ENCODE assay signal across 23 cellular contexts in the genomic region with DNA sequence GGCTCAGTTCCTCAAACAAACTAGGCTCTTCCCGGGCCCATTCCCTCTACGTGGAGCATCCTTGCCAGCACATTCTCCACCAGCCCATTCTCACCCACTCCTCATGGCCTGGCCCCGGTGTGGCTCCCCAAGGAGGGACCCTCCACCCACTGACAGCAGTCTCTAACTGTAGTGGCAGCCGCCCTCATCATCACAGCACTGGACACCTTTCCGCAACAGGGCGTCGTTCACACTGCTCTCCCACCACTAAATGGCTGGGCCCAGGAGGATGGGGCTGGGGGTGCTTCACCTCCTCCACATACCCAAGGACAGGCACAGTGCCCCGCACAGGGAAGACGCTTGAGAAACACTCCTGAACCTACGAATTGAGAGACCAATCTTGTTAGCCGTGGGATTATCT.
DNase-seq lines count a peak whose midpoint lies in the region; ATAC-seq and TF ChIP-seq lines count a peak whose summit lies in the region.
"Had no signal": no experiment of that assay in that cellular context is flagged by ENCODE, and none has a peak within 500 bp of the region (broad histone marks: within the 10 kb centered on the region; RNA-seq: fewer than 3 reads in every experiment).

No MANE protein-coding gene starts in this region.

- H3K18ac ChIP-seq in neuronal stem cell (ENCODE audit: low read length) = peak overlapping the region; percentile 65

- H2BK5ac ChIP-seq in neuronal stem cell (ENCODE audit: low read length) = peak overlapping the region; percentile 17

- ATAC-seq in DND-41 (ENCODE audit: insufficient read depth, low read depth) (no peak), HG03039 (IDR thresholded peaks at IDR 0.05; ENCODE audit: unreplicated experiment) (no peak)
- ATAC-seq: A549 had no signal

- H3K27ac Mint-ChIP-seq in activated naive CD4-positive, alpha-beta T cell treated with anti-CD3 and anti-CD28 coated beads, Interleukin-2, amount 50 U/mL, for 24 hours = peak overlapping the region; percentile 57
- H3K27ac Mint-ChIP-seq: CD14-positive monocyte; CD8-positive, alpha-beta memory T cell had no signal

- H3K9me3 ChIP-seq in DND-41 (ENCODE audit: insufficient read depth, low read length, severe bottlenecking) = peaks cover 7% of the 10 kb centered on the region
- no peaks in the 10 kb centered on the region for H3K9me3 ChIP-seq in neuronal stem cell (replicated peaks in 1 of 2; ENCODE audit: control insufficient read depth in 2 of 2, insufficient read depth in 1 of 2, low read depth in 1 of 2, low read length in 2 of 2)
- H3K9me3 ChIP-seq: A549 had no signal

- no CpG with 5 or more reads among the region's 11 CpGs for WGBS in neuronal stem cell (ENCODE audit: extremely low coverage in 2 of 2, insufficient read length in 2 of 2, insufficient replicate concordance in 1 of 2), 2 donors

- H3K79me2 ChIP-seq in DND-41 (ENCODE audit: insufficient read depth, low read length) = no peaks in the 10 kb centered on the region

- TF ChIP-seq CTCF in DND-41 (IDR thresholded peaks at IDR 0.05; ENCODE audit: borderline replicate concordance, extremely low read depth, low read length, poor library complexity, severe bottlenecking) = no peak

- no peaks in the 10 kb centered on the region for H3K79me1 ChIP-seq in neuronal stem cell (ENCODE audit: low read depth, low read length)

- no peak overlapping the region for H2BK15ac ChIP-seq in neuronal stem cell (ENCODE audit: low read length)

- no peaks in the 10 kb centered on the region for H4K20me1 ChIP-seq in DND-41 (ENCODE audit: insufficient read depth, low read length)

- H3K9ac ChIP-seq in DND-41 (ENCODE audit: low read depth, low read length) (no peak overlapping the region), neuronal stem cell (ENCODE audit: low read depth, low read length, poor library complexity) (no peak overlapping the region)
- H3K9ac ChIP-seq: BLaER1 had no signal

- no peak overlapping the region for H2BK12ac ChIP-seq in neuronal stem cell (ENCODE audit: low read length)

- H3K36me3 Mint-ChIP-seq in activated naive CD4-positive, alpha-beta T cell treated with anti-CD3 and anti-CD28 coated beads, Interleukin-2, amount 50 U/mL, for 24 hours = no peaks in the 10 kb centered on the region
- H3K36me3 Mint-ChIP-seq: CD14-positive monocyte; CD8-positive, alpha-beta memory T cell had no signal

- no peak overlapping the region for H3K4me3 Mint-ChIP-seq in activated naive CD4-positive, alpha-beta T cell treated with anti-CD3 and anti-CD28 coated beads, Interleukin-2, amount 50 U/mL, for 24 hours
- H3K4me3 Mint-ChIP-seq: CD14-positive monocyte; CD4-positive, alpha-beta memory T cell; CD4-positive, CD25-positive, alpha-beta regulatory T cell; CD8-positive, alpha-beta memory T cell had no signal

- H3K23ac ChIP-seq in neuronal stem cell (ENCODE audit: low read depth, low read length, poor library complexity) = peak overlapping the region; percentile 32

- DNase-seq in NCI-H82 (lab: John Stamatoyannopoulos, UW) = peak; percentile 39
- no peak for DNase-seq in NCI-H82 treated with DMSO at 0.1 percent for 48 hours (lab: John Stamatoyannopoulos, UW; ENCODE audit: unreplicated experiment)
- DNase-seq in activated naive CD4-positive, alpha-beta T cell treated with Interleukin-2 at 50 U/mL for 16 hours = no peak
- DNase-seq in DND-41 = no peak
- no peak for DNase-seq in neuronal stem cell (ENCODE audit: low spot score)
- DNase-seq in cortex of kidney (lab: John Stamatoyannopoulos, UW) = no peak
- DNase-seq: BE2C; C1 segment of cervical spinal cord; CD4-positive, alpha-beta memory T cell; CD4-positive, CD25-positive, alpha-beta regulatory T cell; CD8-positive, alpha-beta memory T cell; COR-L47; DMS 273 treated with DMSO at 0.1 percent for 48 hours; DMS153; DMS53; DMS79; GF-D8 had no signal

- H3K9me3 Mint-ChIP-seq in activated naive CD4-positive, alpha-beta T cell treated with anti-CD3 and anti-CD28 coated beads, Interleukin-2, amount 50 U/mL, for 24 hours = peaks cover 6% of the 10 kb centered on the region

- H3K14ac ChIP-seq in neuronal stem cell (ENCODE audit: low read length) = no peak overlapping the region

- H3K4ac ChIP-seq in neuronal stem cell (ENCODE audit: low read length) = no peak overlapping the region

- H3K4me3 ChIP-seq in DND-41 (ENCODE audit: low read depth in 1 of 2, low read length in 2 of 2) = no peak overlapping the region
- H3K4me3 ChIP-seq in neuronal stem cell (ENCODE audit: low read length in 2 of 2) = no peak overlapping the region
- H3K4me3 ChIP-seq: A549, BLaER1 had no signal

- H3K36me3 ChIP-seq in DND-41 (ENCODE audit: insufficient read depth, low read length) (no peaks in the 10 kb centered on the region), neuronal stem cell (replicated peaks in 1 of 2; ENCODE audit: control insufficient read depth in 2 of 2, insufficient read depth in 2 of 2, low read length in 2 of 2) (no peaks in the 10 kb centered on the region)
- H3K36me3 ChIP-seq: BLaER1 had no signal

- H3K27me3 Mint-ChIP-seq in activated naive CD4-positive, alpha-beta T cell treated with anti-CD3 and anti-CD28 coated beads, Interleukin-2, amount 50 U/mL, for 24 hours = peaks cover under 1% of the 10 kb centered on the region
- H3K27me3 Mint-ChIP-seq: CD4-positive, CD25-positive, alpha-beta regulatory T cell had no signal

- H3K4me1 Mint-ChIP-seq in activated naive CD4-positive, alpha-beta T cell treated with anti-CD3 and anti-CD28 coated beads, Interleukin-2, amount 50 U/mL, for 24 hours = no peaks in the 10 kb centered on the region
- H3K4me1 Mint-ChIP-seq: CD14-positive monocyte; CD4-positive, alpha-beta memory T cell; CD4-positive, CD25-positive, alpha-beta regulatory T cell; CD8-positive, alpha-beta memory T cell had no signal

- H3K4me2 ChIP-seq in DND-41 (ENCODE audit: insufficient read depth, low read length) = no peak overlapping the region
- H3K4me2 ChIP-seq in neuronal stem cell (ENCODE audit: insufficient read depth, low read length, poor library complexity, severe bottlenecking) = no peak overlapping the region
- H3K4me2 ChIP-seq: A549 had no signal

- H3K27me3 ChIP-seq in DND-41 (ENCODE audit: insufficient read depth, low read length, poor library complexity) = no peaks in the 10 kb centered on the region
- no peaks in the 10 kb centered on the region for H3K27me3 ChIP-seq in neuronal stem cell (ENCODE audit: control insufficient read depth in 3 of 3, insufficient read depth in 3 of 3, low read depth in 1 of 3, low read length in 3 of 3)
- H3K27me3 ChIP-seq: BE2C had no signal

- peak overlapping the region; percentile 31 for H2AK5ac ChIP-seq in neuronal stem cell (ENCODE audit: low read depth, low read length)

- no peak overlapping the region for H4K91ac ChIP-seq in neuronal stem cell (ENCODE audit: low read depth, low read length, poor library complexity)

- H2BK120ac ChIP-seq in neuronal stem cell (ENCODE audit: low read depth, low read length) = no peak overlapping the region

- peaks cover 49% of the 10 kb centered on the region for H3K4me1 ChIP-seq in DND-41 (ENCODE audit: insufficient read depth, low read length)
- peaks cover 0 to 8% of the 10 kb centered on the region in 2 donors for H3K4me1 ChIP-seq in neuronal stem cell (ENCODE audit: control insufficient read depth in 2 of 2, insufficient read depth in 1 of 2, low read depth in 1 of 2, low read length in 2 of 2)
- H3K4me1 ChIP-seq: A549 had no signal

- H2AFZ ChIP-seq in DND-41 (ENCODE audit: low read depth, low read length) = no peak overlapping the region
- no peak overlapping the region for H2AFZ ChIP-seq in neuronal stem cell (ENCODE audit: low read length)

- peak overlapping the region; percentile 44; the same call in 1 of the 2 replicates for H3K27ac ChIP-seq in DND-41 (ENCODE audit: low read length)
- H3K27ac ChIP-seq in neuronal stem cell (replicated peaks; ENCODE audit: low read length) = no peak overlapping the region
- H3K27ac ChIP-seq: 22Rv1, A549, BLaER1 had no signal

- no peak overlapping the region for H4K8ac ChIP-seq in neuronal stem cell (ENCODE audit: low read depth, low read length)
